In the genomic region with DNA sequence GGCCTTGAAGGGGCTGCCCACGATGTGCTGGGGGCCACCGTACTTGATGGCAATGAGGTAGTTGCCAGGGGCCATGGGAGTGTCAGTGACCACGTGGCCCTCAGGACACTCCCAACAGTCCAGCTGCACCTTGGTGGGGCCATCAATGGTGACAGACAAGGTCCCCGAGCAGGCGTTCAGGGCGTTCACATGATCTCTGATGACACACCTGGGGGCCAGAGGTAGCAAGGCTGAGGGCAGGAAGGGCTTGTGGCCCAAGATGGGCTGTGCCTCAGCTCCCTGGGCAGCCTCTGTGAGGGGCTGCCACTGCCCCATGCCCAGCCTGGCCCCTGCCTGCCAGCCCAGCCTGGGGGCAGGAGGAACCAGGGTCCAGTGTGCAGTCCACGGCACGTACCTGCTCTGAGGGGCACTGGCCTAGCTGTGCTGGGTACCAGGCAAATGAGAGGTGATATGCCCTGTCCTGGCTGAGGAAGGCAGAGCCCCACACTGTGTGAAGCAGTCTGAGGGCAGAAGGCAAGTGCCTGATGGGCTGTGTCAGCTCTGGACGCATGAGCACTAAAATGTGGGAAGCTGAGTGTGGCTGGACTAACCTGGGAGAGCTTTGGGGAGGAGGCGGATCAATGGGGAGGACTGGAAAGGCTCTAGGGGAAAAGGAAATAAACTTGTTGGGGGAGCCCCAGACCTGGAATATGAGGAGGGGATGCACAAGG, we compare ENCODE assay signal across 1 cellular context.
TF ChIP-seq lines count a peak whose summit lies in the region.

No MANE protein-coding gene starts in this region.

TF ChIP-seq in GM12878, 131 proteins besides CTCF, POLR2A, EP300 and RAD21:
- TF ChIP-seq, protein P1, sequence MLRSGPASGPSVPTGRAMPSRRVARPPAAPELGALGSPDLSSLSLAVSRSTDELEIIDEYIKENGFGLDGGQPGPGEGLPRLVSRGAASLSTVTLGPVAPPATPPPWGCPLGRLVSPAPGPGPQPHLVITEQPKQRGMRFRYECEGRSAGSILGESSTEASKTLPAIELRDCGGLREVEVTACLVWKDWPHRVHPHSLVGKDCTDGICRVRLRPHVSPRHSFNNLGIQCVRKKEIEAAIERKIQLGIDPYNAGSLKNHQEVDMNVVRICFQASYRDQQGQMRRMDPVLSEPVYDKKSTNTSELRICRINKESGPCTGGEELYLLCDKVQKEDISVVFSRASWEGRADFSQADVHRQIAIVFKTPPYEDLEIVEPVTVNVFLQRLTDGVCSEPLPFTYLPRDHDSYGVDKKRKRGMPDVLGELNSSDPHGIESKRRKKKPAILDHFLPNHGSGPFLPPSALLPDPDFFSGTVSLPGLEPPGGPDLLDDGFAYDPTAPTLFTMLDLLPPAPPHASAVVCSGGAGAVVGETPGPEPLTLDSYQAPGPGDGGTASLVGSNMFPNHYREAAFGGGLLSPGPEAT (IDR thresholded peaks at IDR 0.05; ENCODE audit: low read depth) = no peak
- TF ChIP-seq GATAD2B (conservative IDR thresholded peaks at IDR 0.05; ENCODE audit: low read depth) = no peak
- TF ChIP-seq SRF (IDR thresholded peaks at IDR 0.05; ENCODE audit: low read depth in 2 of 2, low read length in 2 of 2) = no peak
- TF ChIP-seq SMARCA5 (IDR thresholded peaks at IDR 0.05) = no peak
- no peak for TF ChIP-seq BHLHE40 (IDR thresholded peaks at IDR 0.05; ENCODE audit: borderline replicate concordance in 1 of 2, low read depth in 2 of 2, low read length in 1 of 2)
- TF ChIP-seq, protein P2, sequence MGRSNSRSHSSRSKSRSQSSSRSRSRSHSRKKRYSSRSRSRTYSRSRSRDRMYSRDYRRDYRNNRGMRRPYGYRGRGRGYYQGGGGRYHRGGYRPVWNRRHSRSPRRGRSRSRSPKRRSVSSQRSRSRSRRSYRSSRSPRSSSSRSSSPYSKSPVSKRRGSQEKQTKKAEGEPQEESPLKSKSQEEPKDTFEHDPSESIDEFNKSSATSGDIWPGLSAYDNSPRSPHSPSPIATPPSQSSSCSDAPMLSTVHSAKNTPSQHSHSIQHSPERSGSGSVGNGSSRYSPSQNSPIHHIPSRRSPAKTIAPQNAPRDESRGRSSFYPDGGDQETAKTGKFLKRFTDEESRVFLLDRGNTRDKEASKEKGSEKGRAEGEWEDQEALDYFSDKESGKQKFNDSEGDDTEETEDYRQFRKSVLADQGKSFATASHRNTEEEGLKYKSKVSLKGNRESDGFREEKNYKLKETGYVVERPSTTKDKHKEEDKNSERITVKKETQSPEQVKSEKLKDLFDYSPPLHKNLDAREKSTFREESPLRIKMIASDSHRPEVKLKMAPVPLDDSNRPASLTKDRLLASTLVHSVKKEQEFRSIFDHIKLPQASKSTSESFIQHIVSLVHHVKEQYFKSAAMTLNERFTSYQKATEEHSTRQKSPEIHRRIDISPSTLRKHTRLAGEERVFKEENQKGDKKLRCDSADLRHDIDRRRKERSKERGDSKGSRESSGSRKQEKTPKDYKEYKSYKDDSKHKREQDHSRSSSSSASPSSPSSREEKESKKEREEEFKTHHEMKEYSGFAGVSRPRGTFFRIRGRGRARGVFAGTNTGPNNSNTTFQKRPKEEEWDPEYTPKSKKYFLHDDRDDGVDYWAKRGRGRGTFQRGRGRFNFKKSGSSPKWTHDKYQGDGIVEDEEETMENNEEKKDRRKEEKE (IDR thresholded peaks at IDR 0.05) = no peak
- TF ChIP-seq, protein P3, sequence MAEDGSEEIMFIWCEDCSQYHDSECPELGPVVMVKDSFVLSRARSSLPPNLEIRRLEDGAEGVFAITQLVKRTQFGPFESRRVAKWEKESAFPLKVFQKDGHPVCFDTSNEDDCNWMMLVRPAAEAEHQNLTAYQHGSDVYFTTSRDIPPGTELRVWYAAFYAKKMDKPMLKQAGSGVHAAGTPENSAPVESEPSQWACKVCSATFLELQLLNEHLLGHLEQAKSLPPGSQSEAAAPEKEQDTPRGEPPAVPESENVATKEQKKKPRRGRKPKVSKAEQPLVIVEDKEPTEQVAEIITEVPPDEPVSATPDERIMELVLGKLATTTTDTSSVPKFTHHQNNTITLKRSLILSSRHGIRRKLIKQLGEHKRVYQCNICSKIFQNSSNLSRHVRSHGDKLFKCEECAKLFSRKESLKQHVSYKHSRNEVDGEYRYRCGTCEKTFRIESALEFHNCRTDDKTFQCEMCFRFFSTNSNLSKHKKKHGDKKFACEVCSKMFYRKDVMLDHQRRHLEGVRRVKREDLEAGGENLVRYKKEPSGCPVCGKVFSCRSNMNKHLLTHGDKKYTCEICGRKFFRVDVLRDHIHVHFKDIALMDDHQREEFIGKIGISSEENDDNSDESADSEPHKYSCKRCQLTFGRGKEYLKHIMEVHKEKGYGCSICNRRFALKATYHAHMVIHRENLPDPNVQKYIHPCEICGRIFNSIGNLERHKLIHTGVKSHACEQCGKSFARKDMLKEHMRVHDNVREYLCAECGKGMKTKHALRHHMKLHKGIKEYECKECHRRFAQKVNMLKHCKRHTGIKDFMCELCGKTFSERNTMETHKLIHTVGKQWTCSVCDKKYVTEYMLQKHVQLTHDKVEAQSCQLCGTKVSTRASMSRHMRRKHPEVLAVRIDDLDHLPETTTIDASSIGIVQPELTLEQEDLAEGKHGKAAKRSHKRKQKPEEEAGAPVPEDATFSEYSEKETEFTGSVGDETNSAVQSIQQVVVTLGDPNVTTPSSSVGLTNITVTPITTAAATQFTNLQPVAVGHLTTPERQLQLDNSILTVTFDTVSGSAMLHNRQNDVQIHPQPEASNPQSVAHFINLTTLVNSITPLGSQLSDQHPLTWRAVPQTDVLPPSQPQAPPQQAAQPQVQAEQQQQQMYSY (CRISPR knock-in tag; IDR thresholded peaks at IDR 0.05) = no peak
